24 cellular contexts compared by ENCODE assay signal in genomic region chr12:107734139-107734538, GRCh38. TPM values are rescaled to one million over a fixed set of nuclear protein-coding genes. Genes with fewer than 3 reads are reported as not detected.
DNase-seq lines count a peak whose midpoint lies in the region; ATAC-seq and TF ChIP-seq lines count a peak whose summit lies in the region.
"Had no signal": no experiment of that assay in that cellular context is flagged by ENCODE, and none has a peak within 500 bp of the region (broad histone marks: within the 10 kb centered on the region; RNA-seq: fewer than 3 reads in every experiment).

No MANE protein-coding gene starts in this region.

- CTCF ChIA-PET in activated B cell treated with CpG ODN at 0.5 μM for 24 hours (lab: Charles Lee), result no interaction called here

- TF ChIP-seq CTCF in activated B cell treated with CpG ODN at 0.5 μM for 24 hours (IDR thresholded peaks at IDR 0.05), result no peak

- no peak for DNase-seq in activated naive CD4-positive, alpha-beta T cell (lab: John Stamatoyannopoulos, UW)
- no peak for DNase-seq in activated B cell treated with CpG ODN at 0.5 μM for 24 hours
- no peak for DNase-seq in memory B cell (ENCODE audit: low spot score in 2 of 2)
- no peak for DNase-seq in NK-92 (lab: John Stamatoyannopoulos, UW; ENCODE audit: unreplicated experiment)
- DNase-seq: CD4-positive, CD25-positive, alpha-beta regulatory T cell; GM23248; H7; KBM-7; MG63; NCI-H1105 treated with DMSO at 0.1 percent for 48 hours; NCI-H146; NCI-H1930; NCI-H446 treated with DMSO at 0.1 percent for 48 hours; NCI-H82; Right ventricle myocardium superior; RPMI8226 had no signal

- peaks cover 4% of the 10 kb centered on the region for H3K4me1 Mint-ChIP-seq in activated naive CD4-positive, alpha-beta T cell treated with anti-CD3 and anti-CD28 coated beads, Interleukin-2, amount 50 U/mL, for 24 hours
- H3K4me1 Mint-ChIP-seq in activated B cell treated with CpG ODN at 0.5 μM for 24 hours (peaks cover 91% of the 10 kb centered on the region), memory B cell (peaks cover 63% of the 10 kb centered on the region)

- H3K4me3 Mint-ChIP-seq in activated naive CD4-positive, alpha-beta T cell treated with anti-CD3 and anti-CD28 coated beads, Interleukin-2, amount 50 U/mL, for 24 hours, result no peak overlapping the region
- no peak overlapping the region for H3K4me3 Mint-ChIP-seq in activated B cell treated with CpG ODN at 0.5 μM for 24 hours
- no peak overlapping the region for H3K4me3 Mint-ChIP-seq in memory B cell
- H3K4me3 Mint-ChIP-seq: CD4-positive, CD25-positive, alpha-beta regulatory T cell had no signal

- H3K27ac Mint-ChIP-seq in activated naive CD4-positive, alpha-beta T cell treated with anti-CD3 and anti-CD28 coated beads, Interleukin-2, amount 50 U/mL, for 24 hours, result peak overlapping the region; percentile 39
- H3K27ac Mint-ChIP-seq in activated B cell treated with CpG ODN at 0.5 μM for 24 hours (peak overlapping the region; percentile 8), memory B cell (peak overlapping the region; percentile 100)

- H3K9me3 Mint-ChIP-seq in activated naive CD4-positive, alpha-beta T cell treated with anti-CD3 and anti-CD28 coated beads, Interleukin-2, amount 50 U/mL, for 24 hours, result no peaks in the 10 kb centered on the region
- H3K9me3 Mint-ChIP-seq in activated B cell treated with CpG ODN at 0.5 μM for 24 hours (peaks cover 4% of the 10 kb centered on the region), memory B cell (peaks cover 3% of the 10 kb centered on the region)
- H3K9me3 Mint-ChIP-seq: CD4-positive, CD25-positive, alpha-beta regulatory T cell had no signal

- intact Hi-C loops in activated B cell treated with CpG ODN at 0.5 μM for 24 hours (cut with micrococcal nuclease), result no loop called here

- no peak for ATAC-seq in activated B cell treated with CpG ODN at 0.5 μM for 24 hours (ENCODE audit: low read depth)
- ATAC-seq in memory B cell (ENCODE audit: low read depth), result no peak
- no peak for ATAC-seq in HG03520 (IDR thresholded peaks at IDR 0.05; ENCODE audit: unreplicated experiment)
- no peak for ATAC-seq in HG03175 (IDR thresholded peaks at IDR 0.05; ENCODE audit: unreplicated experiment)
- ATAC-seq: HepG2 had no signal

- no peaks in the 10 kb centered on the region for H3K27me3 Mint-ChIP-seq in activated naive CD4-positive, alpha-beta T cell treated with anti-CD3 and anti-CD28 coated beads, Interleukin-2, amount 50 U/mL, for 24 hours
- no peaks in the 10 kb centered on the region for H3K27me3 Mint-ChIP-seq in activated B cell treated with CpG ODN at 0.5 μM for 24 hours
- H3K27me3 Mint-ChIP-seq in memory B cell, result no peaks in the 10 kb centered on the region
- H3K27me3 Mint-ChIP-seq: CD4-positive, CD25-positive, alpha-beta regulatory T cell had no signal

- POLR2A ChIA-PET in activated B cell treated with CpG ODN at 0.5 μM for 24 hours (lab: Charles Lee), result no interaction called here

- peaks cover 21% of the 10 kb centered on the region for H3K36me3 Mint-ChIP-seq in activated naive CD4-positive, alpha-beta T cell treated with anti-CD3 and anti-CD28 coated beads, Interleukin-2, amount 50 U/mL, for 24 hours
- peaks cover 68% of the 10 kb centered on the region for H3K36me3 Mint-ChIP-seq in activated B cell treated with CpG ODN at 0.5 μM for 24 hours (ENCODE audit: low read depth)
- H3K36me3 Mint-ChIP-seq in memory B cell, result peaks cover 48% of the 10 kb centered on the region

RNA-seq across cellular contexts. Expression of gene PRDM4, which starts 26.8 kb away (rescaled TPM):
- 37.8 and 45.2 TPM in 2 replicates for total RNA-seq in activated B cell treated with CpG ODN at 0.5 μM for 24 hours

RNA-seq across cellular contexts. Expression of gene ASCL4, which starts 40.4 kb away (rescaled TPM):
- not detected in 2 replicates for total RNA-seq in activated B cell treated with CpG ODN at 0.5 μM for 24 hours
- total RNA-seq: A172; CD4-positive, CD25-positive, alpha-beta regulatory T cell; GM23248; H7; HepG2; HT-29; LHCN-M2; Right ventricle myocardium superior; SJSA1 had no signal

RNA-seq across cellular contexts. Expression of gene PWP1, which starts 48.5 kb away (rescaled TPM):
- total RNA-seq in activated B cell treated with CpG ODN at 0.5 μM for 24 hours, result 49.4 and 53.5 TPM in 2 replicates

Comparison
In these comparisons a context has a peak if more than half of its experiments do, and no peak if none do; other contexts are left out.
1. H3K27ac Mint-ChIP-seq: peak in every context shown above with its lines; median percentile 100 in memory B cell; 39 in activated naive CD4-positive, alpha-beta T cell treated with anti-CD3 and anti-CD28 coated beads, Interleukin-2, amount 50 U/mL, for 24 hours; 8 in activated B cell treated with CpG ODN at 0.5 μM for 24 hours.